8 cellular contexts compared by ENCODE assay signal in genomic region chr19:12550951-12551832, GRCh38. TPM values are rescaled to one million over a fixed set of nuclear protein-coding genes. Genes with fewer than 3 reads are reported as not detected.
DNase-seq lines count a peak whose midpoint lies in the region; ATAC-seq and TF ChIP-seq lines count a peak whose summit lies in the region.

ZNF564 (minus strand) TSS chr19:12551482; CDS start chr19:12551332, 150 bp downstream.

- H3K4me3 ChIP-seq in OCI-LY3 (ENCODE audit: low read length) (peak within 1 kb of the TSS; percentile 92), epithelial cell of esophagus (ENCODE audit: low read length) (peak within 1 kb of the TSS; percentile 75), mononuclear cell (ENCODE audit: low read length) (peak within 1 kb of the TSS; percentile 74)

- peaks cover 41% of the 10 kb centered on the region for H3K79me2 ChIP-seq in OCI-LY3 (ENCODE audit: low read length)

- no peaks in the 10 kb centered on the region for H3K27me3 ChIP-seq in OCI-LY3 (ENCODE audit: low read depth, low read length)
- no peaks in the 10 kb centered on the region for H3K27me3 ChIP-seq in mononuclear cell (ENCODE audit: insufficient read depth, low read length)

- no peak for TF ChIP-seq CTCF in OCI-LY3 (IDR thresholded peaks at IDR 0.05; ENCODE audit: low read depth, low read length)
- TF ChIP-seq CTCF in epithelial cell of esophagus (IDR thresholded peaks at IDR 0.05; ENCODE audit: insufficient read depth, low read depth, low read length, missing control alignments) = no peak

- peaks cover 22% of the 10 kb centered on the region for H3K36me3 ChIP-seq in OCI-LY3 (replicated peaks; ENCODE audit: low read depth, low read length)

- ATAC-seq in GM21515 (IDR thresholded peaks at IDR 0.05; ENCODE audit: unreplicated experiment) = peak; percentile 95

- no peaks in the 10 kb centered on the region for H3K9me3 ChIP-seq in OCI-LY3 (ENCODE audit: insufficient read depth, low read length)
- no peaks in the 10 kb centered on the region for H3K9me3 ChIP-seq in mononuclear cell (ENCODE audit: low read depth, low read length)

- peak within 1 kb of the TSS; percentile 86 for H3K4me2 ChIP-seq in OCI-LY3 (ENCODE audit: low read length)

- peak within 1 kb of the TSS; percentile 83 for H3K9ac ChIP-seq in OCI-LY3 (ENCODE audit: low read length)

- no peaks in the 10 kb centered on the region for H4K20me1 ChIP-seq in OCI-LY3 (ENCODE audit: insufficient read depth, low read length)

- peak within 1 kb of the TSS; percentile 75 for H3K27ac ChIP-seq in OCI-LY3 (ENCODE audit: low read length)

- H3K4me1 ChIP-seq in OCI-LY3 (ENCODE audit: low read length) (peaks cover 8% of the 10 kb centered on the region), mononuclear cell (ENCODE audit: insufficient read depth, low read length) (peaks cover 26% of the 10 kb centered on the region)

- H2AFZ ChIP-seq in OCI-LY3 (ENCODE audit: low read depth, low read length) = peak within 1 kb of the TSS; percentile 70

- peak; percentile 95 for DNase-seq in D341Med (ENCODE audit: low spot score)
- DNase-seq in HuH-7 (ENCODE audit: low spot score) = peak; percentile 97
- DNase-seq in activated T-cell treated with anti-CD3 and anti-CD28 coated beads for 1 hour (ENCODE audit: low read depth) = peak; percentile 83
- peak; percentile 99 for DNase-seq in epithelial cell of esophagus (ENCODE audit: low read depth)
- peak; percentile 76 to 85 for DNase-seq in stimulated activated CD8-positive, alpha-beta memory T cell treated with anti-CD3 and anti-CD28 coated beads, Interleukin-4, amount 100 ng/mL, for 1 hour (ENCODE audit: low read depth in 2 of 2, low spot score in 1 of 2)

RNA-seq across cellular contexts. Expression of gene ZNF564, which starts in this region (rescaled TPM):
- 17.6 TPM for total RNA-seq in mononuclear cell

Comparison
In these comparisons a context has a peak if more than half of its experiments do, and no peak if none do; other contexts are left out.
1. Peak in every context shown above with its lines: DNase-seq, ATAC-seq, H3K4me3 ChIP-seq and H3K27ac ChIP-seq.